ENCODE assay signal across 3 cellular contexts in genomic region chr11:46723359-46723680, GRCh38.
TF ChIP-seq lines count a peak whose summit lies in the region.

No MANE protein-coding gene starts in this region.

TF ChIP-seq in HepG2, 621 proteins besides CTCF, POLR2A, EP300 and RAD21 (continues in another document):
- no peak for TF ChIP-seq NFKBIZ (CRISPR knock-in tag; IDR thresholded peaks at IDR 0.05)
- 0 out of 2 replicates have a peak, but pooled peaks have one; percentile 8 for TF ChIP-seq ZNF768 (CRISPR knock-in tag; IDR thresholded peaks at IDR 0.05)
- TF ChIP-seq LCORL (IDR thresholded peaks at IDR 0.05), result no peak
- TF ChIP-seq LCORL (CRISPR knock-in tag; IDR thresholded peaks at IDR 0.05), result no peak
- TF ChIP-seq KMT2A (CRISPR knock-in tag; IDR thresholded peaks at IDR 0.05), result no peak
- no peak for TF ChIP-seq ZMAT5 (CRISPR knock-in tag; IDR thresholded peaks at IDR 0.05; ENCODE audit: borderline replicate concordance, low read depth)
- TF ChIP-seq HDAC1 (CRISPR knock-in tag; IDR thresholded peaks at IDR 0.05), result 0 out of 2 replicates have a peak, but pooled peaks have one; percentile 5
- TF ChIP-seq AGO2 (optimal IDR thresholded peaks at IDR 0.05; ENCODE audit: low read depth, low read length), result peak; percentile 89
- TF ChIP-seq PHF8 (CRISPR knock-in tag; IDR thresholded peaks at IDR 0.05), result 0 out of 2 replicates have a peak, but pooled peaks have one; percentile 15
- no peak for TF ChIP-seq ZNF136 (CRISPR knock-in tag; IDR thresholded peaks at IDR 0.05; ENCODE audit: low read depth)
- peak; percentile 31; the same call in 1 of the 2 replicates for TF ChIP-seq ZNF687 (CRISPR knock-in tag; IDR thresholded peaks at IDR 0.05)
- TF ChIP-seq ZNF605 (CRISPR knock-in tag; IDR thresholded peaks at IDR 0.05), result 0 out of 2 replicates have a peak, but pooled peaks have one; percentile 25
- no peak for TF ChIP-seq KLF12 (CRISPR knock-in tag; IDR thresholded peaks at IDR 0.05; ENCODE audit: borderline replicate concordance)
- TF ChIP-seq RBFOX2 (IDR thresholded peaks at IDR 0.05; ENCODE audit: low read depth, low read length), result peak; percentile 77
- no peak for TF ChIP-seq JUN (CRISPR knock-in tag; IDR thresholded peaks at IDR 0.05)

TF ChIP-seq in H1, 55 proteins besides CTCF, POLR2A, EP300 and RAD21:
- TF ChIP-seq JUN (IDR thresholded peaks at IDR 0.05; ENCODE audit: low read depth, low read length), result no peak
- no peak for TF ChIP-seq KDM5A (IDR thresholded peaks at IDR 0.05; ENCODE audit: low read length)
- no peak for TF ChIP-seq KDM4A (IDR thresholded peaks at IDR 0.05; ENCODE audit: low read depth, low read length, severe bottlenecking)
- no peak for TF ChIP-seq SP1 (IDR thresholded peaks at IDR 0.05; ENCODE audit: low read depth, low read length)

TF ChIP-seq in liver, 16 proteins besides CTCF, POLR2A, EP300 and RAD21:
- TF ChIP-seq NR2F2 (IDR thresholded peaks at IDR 0.05) (no peak), FOXA2 (IDR thresholded peaks at IDR 0.05) (no peak), HNF4G (IDR thresholded peaks at IDR 0.05) (no peak), GABPA (IDR thresholded peaks at IDR 0.05 in 1 of 2, conservative IDR thresholded peaks at IDR 0.05 in 1 of 2) (no peak), JUND (IDR thresholded peaks at IDR 0.05) (no peak), MAX (IDR thresholded peaks at IDR 0.05) (no peak), EGR1 (IDR thresholded peaks at IDR 0.05; ENCODE audit: low read depth in 2 of 2) (no peak), ZBTB33 (IDR thresholded peaks at IDR 0.05) (no peak), TAF1 (conservative IDR thresholded peaks at IDR 0.05) (no peak), SP1 (IDR thresholded peaks at IDR 0.05) (no peak), REST (IDR thresholded peaks at IDR 0.05) (no peak), FOXA1 (IDR thresholded peaks at IDR 0.05) (no peak), HNF4A (conservative IDR thresholded peaks at IDR 0.05) (no peak), ATF3 (IDR thresholded peaks at IDR 0.05) (no peak), YY1 (IDR thresholded peaks at IDR 0.05) (no peak), RXRA (IDR thresholded peaks at IDR 0.05) (no peak)
TF ChIP-seq in liver: peak in this region for 0.
